In the genomic region with DNA sequence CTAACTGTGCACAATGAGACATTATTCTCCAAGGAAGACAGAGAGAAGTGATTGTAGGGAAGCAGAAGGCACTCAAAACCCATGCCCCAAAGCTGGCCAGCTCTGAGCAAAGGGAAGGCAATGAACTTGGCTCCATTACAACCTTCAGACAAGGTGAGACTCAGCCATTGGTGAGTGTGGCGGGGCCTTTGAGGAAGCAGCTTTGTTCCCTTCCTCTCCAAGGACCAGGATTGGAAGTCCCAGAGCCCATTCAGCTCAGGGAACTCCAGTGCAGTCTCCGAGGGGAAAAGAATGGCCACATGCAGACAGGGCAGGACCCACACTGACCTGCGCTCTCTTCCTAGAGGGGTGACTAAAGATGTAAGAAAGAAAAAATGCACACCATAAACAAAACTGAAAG, we compare ENCODE assay signal across 1 cellular context.
TF ChIP-seq lines count a peak whose summit lies in the region.

No MANE protein-coding gene starts in this region.

TF ChIP-seq in HepG2, 621 proteins besides CTCF, POLR2A, EP300 and RAD21:
- TF ChIP-seq HOXA3 (CRISPR knock-in tag; IDR thresholded peaks at IDR 0.05): 0 out of 2 replicates have a peak, but pooled peaks have one; percentile 2
- 0 out of 2 replicates have a peak, but pooled peaks have one; percentile 17 for TF ChIP-seq TBX2 (CRISPR knock-in tag; IDR thresholded peaks at IDR 0.05; ENCODE audit: borderline replicate concordance)
- TF ChIP-seq, protein P1, sequence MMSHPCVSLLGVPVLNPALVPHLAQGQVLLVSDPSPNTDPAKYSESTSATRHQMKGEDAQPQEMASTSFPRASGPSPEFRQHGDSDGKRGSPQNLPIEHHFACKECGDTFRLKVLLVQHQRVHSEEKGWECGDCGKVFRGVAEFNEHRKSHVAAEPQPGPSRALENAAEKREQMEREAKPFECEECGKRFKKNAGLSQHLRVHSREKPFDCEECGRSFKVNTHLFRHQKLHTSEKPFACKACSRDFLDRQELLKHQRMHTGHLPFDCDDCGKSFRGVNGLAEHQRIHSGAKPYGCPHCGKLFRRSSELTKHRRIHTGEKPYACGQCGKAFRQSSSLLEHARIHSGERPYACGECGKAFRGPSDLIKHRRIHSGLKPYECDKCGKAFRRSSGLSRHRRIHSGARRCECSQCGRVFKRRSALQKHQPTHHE (CRISPR knock-in tag; IDR thresholded peaks at IDR 0.05; ENCODE audit: borderline replicate concordance): no peak
- TF ChIP-seq SOX5 (CRISPR knock-in tag; IDR thresholded peaks at IDR 0.05; ENCODE audit: borderline replicate concordance): 0 out of 2 replicates have a peak, but pooled peaks have one; percentile 3
